21 cellular contexts compared by ENCODE assay signal in the genomic region with DNA sequence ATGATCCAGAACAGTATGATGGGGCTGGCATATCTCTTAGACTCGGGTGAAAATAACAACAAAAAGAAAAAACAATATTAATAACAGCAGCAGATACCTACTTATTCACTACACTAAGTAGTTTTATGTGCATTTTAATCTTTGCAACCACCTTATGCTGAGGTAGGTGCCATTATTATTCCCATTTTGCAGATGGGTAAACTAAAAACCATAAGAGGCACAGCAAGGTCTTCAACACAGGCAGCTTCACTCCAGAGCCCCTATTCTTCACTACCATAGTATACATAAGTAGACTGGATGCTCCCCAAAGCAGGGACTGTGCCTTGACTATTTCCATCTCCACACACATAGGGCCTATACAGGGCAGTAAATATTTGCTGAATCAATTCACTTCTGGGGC.
"Had no signal": no experiment of that assay in that cellular context is flagged by ENCODE, and none has a peak within 500 bp of the region (broad histone marks: within the 10 kb centered on the region; RNA-seq: fewer than 3 reads in every experiment).

No MANE protein-coding gene starts in this region.

- H3K79me2 ChIP-seq: hepatocyte had no signal

- DNase-seq: colonic mucosa; cortex of kidney; effector CD4-positive, alpha-beta T cell; effector memory CD4-positive, alpha-beta T cell; foreskin keratinocyte; heart left ventricle; hypothalamus; immature natural killer cell; left cardiac atrium; left lung; left ventricle myocardium superior; lower lobe of right lung; mesenchymal stem cell; mucosa of descending colon; naive B cell had no signal

- ATAC-seq: foreskin keratinocyte, gastroesophageal sphincter, heart left ventricle, left cardiac atrium, left lung, left ventricle myocardium superior, lower lobe of right lung, mucosa of descending colon had no signal

- FAIRE-seq: endothelial cell of umbilical vein, frontal cortex, keratinocyte had no signal

- H3K4me2 ChIP-seq: hepatocyte had no signal

- H3K4me1 ChIP-seq: colonic mucosa, lower lobe of right lung had no signal

- H3K4me3 ChIP-seq: colonic mucosa, esophagus muscularis mucosa, gastroesophageal sphincter, heart left ventricle, hepatocyte, left lung, lower lobe of right lung, mucosa of descending colon had no signal

- H3K27ac ChIP-seq: colonic mucosa, esophagus muscularis mucosa, foreskin keratinocyte, gastroesophageal sphincter, heart left ventricle, hepatocyte, left lung, lower lobe of right lung had no signal

- H3K36me3 ChIP-seq: colonic mucosa, gastroesophageal sphincter, heart left ventricle, left lung, lower lobe of right lung had no signal

- H3K9me3 ChIP-seq: colonic mucosa, esophagus muscularis mucosa, gastroesophageal sphincter, heart left ventricle, left lung, lower lobe of right lung, mucosa of descending colon had no signal

- H2AFZ ChIP-seq: hepatocyte had no signal

- H3K27me3 ChIP-seq: colonic mucosa, esophagus muscularis mucosa, foreskin keratinocyte, gastroesophageal sphincter, heart left ventricle, hepatocyte, left lung had no signal
